1 cellular context compared by ENCODE assay signal in genomic region chr19:6424939-6425731, GRCh38.
TF ChIP-seq lines count a peak whose summit lies in the region.

No MANE protein-coding gene starts in this region.

TF ChIP-seq in GM12878, 131 proteins besides CTCF, POLR2A, EP300 and RAD21 (continued from another document and continues in another):
- TF ChIP-seq NRF1 (conservative IDR thresholded peaks at IDR 0.05; ENCODE audit: low read depth, low read length) (no peak; the same call in 1 of the 2 replicates), HDGF (IDR thresholded peaks at IDR 0.05) (peak; percentile 91), BHLHE40 (IDR thresholded peaks at IDR 0.05; ENCODE audit: borderline replicate concordance in 1 of 2, low read depth in 2 of 2, low read length in 1 of 2) (peak; percentile 65 to 81), FOXM1 (IDR thresholded peaks at IDR 0.05; ENCODE audit: low read depth, low read length) (no peak; the same call in 1 of the 2 replicates), HDAC2 (IDR thresholded peaks at IDR 0.05) (0 out of 2 replicates have a peak, but pooled peaks have one; percentile 63), ASH2L (IDR thresholded peaks at IDR 0.05; ENCODE audit: borderline replicate concordance, low read depth) (no peak), HCFC1 (IDR thresholded peaks at IDR 0.05; ENCODE audit: low read length) (peak; percentile 24; the same call in 1 of the 2 replicates), SIX5 (IDR thresholded peaks at IDR 0.05; ENCODE audit: low read depth, low read length, severe bottlenecking) (peak; percentile 34), NFXL1 (IDR thresholded peaks at IDR 0.05; ENCODE audit: borderline replicate concordance) (no peak), KDM1A (IDR thresholded peaks at IDR 0.05; ENCODE audit: borderline replicate concordance) (no peak), ZNF207 (IDR thresholded peaks at IDR 0.05; ENCODE audit: borderline replicate concordance) (no peak; the same call in none of the 2 replicates), ZBTB40 (IDR thresholded peaks at IDR 0.05; ENCODE audit: borderline replicate concordance) (peak; percentile 71; the same call in 1 of the 2 replicates), TAF1 (IDR thresholded peaks at IDR 0.05; ENCODE audit: borderline replicate concordance, low read depth, low read length) (peak; percentile 30; the same call in 1 of the 2 replicates), PAX5 (IDR thresholded peaks at IDR 0.05; ENCODE audit: borderline replicate concordance, low read depth, low read length) (no peak), SMARCA5 (IDR thresholded peaks at IDR 0.05) (no peak), WRNIP1 (IDR thresholded peaks at IDR 0.05; ENCODE audit: borderline replicate concordance, low read depth, low read length) (no peak), LARP7 (IDR thresholded peaks at IDR 0.05) (no peak), SUPT20H (IDR thresholded peaks at IDR 0.05; ENCODE audit: borderline replicate concordance, control insufficient read depth, low read depth, low read length) (no peak), NR2C2 (IDR thresholded peaks at IDR 0.05; ENCODE audit: borderline replicate concordance, control insufficient read depth, insufficient read length, low read depth) (no peak), ZZZ3 (IDR thresholded peaks at IDR 0.05; ENCODE audit: control insufficient read depth, insufficient read length, low read depth) (no peak), PBX3 (IDR thresholded peaks at IDR 0.05; ENCODE audit: insufficient replicate concordance, low read depth, low read length) (peak; percentile 94), CHD2 (IDR thresholded peaks at IDR 0.05; ENCODE audit: borderline replicate concordance, low read depth, low read length) (peak; percentile 97), ATF7 (IDR thresholded peaks at IDR 0.05; ENCODE audit: low read depth) (peak; percentile 91), NFYA (IDR thresholded peaks at IDR 0.05; ENCODE audit: borderline replicate concordance, low read depth, low read length) (peak; percentile 94), TCF7 (IDR thresholded peaks at IDR 0.05; ENCODE audit: borderline replicate concordance) (no peak), EGR1 (IDR thresholded peaks at IDR 0.05; ENCODE audit: borderline replicate concordance in 1 of 2, low read depth in 2 of 2, low read length in 2 of 2) (peak in 1 of 2 experiments; percentile 80; a peak in 2 of 3 replicates), MTA2 (IDR thresholded peaks at IDR 0.05; ENCODE audit: low read depth) (no peak; the same call in none of the 2 replicates), GABPA (IDR thresholded peaks at IDR 0.05; ENCODE audit: low read depth) (peak; percentile 81), NBN (IDR thresholded peaks at IDR 0.05) (peak; percentile 3; the same call in 1 of the 2 replicates), RB1 (IDR thresholded peaks at IDR 0.05; ENCODE audit: borderline replicate concordance) (no peak; the same call in 1 of the 2 replicates), IKZF2 (IDR thresholded peaks at IDR 0.05) (peak in 1 of 2 experiments; percentile 75; a peak in 2 of 4 replicates), BRCA1 (IDR thresholded peaks at IDR 0.05; ENCODE audit: low read depth, low read length) (peak; percentile 39; the same call in 1 of the 2 replicates), STAT3 (IDR thresholded peaks at IDR 0.05; ENCODE audit: low read depth, low read length) (no peak), ZNF274 (IDR thresholded peaks at IDR 0.05; ENCODE audit: insufficient read depth, insufficient read length) (no peak), SP1 (IDR thresholded peaks at IDR 0.05; ENCODE audit: low read depth, low read length) (peak; percentile 96), BACH1 (IDR thresholded peaks at IDR 0.05; ENCODE audit: borderline replicate concordance) (no peak), SMC3 (IDR thresholded peaks at IDR 0.05; ENCODE audit: borderline replicate concordance, low read length) (no peak), FOXK2 (IDR thresholded peaks at IDR 0.05) (no peak; the same call in 1 of the 2 replicates), SREBF2 (IDR thresholded peaks at IDR 0.05; ENCODE audit: low read length) (no peak), ZBTB4 (CRISPR knock-in tag; IDR thresholded peaks at IDR 0.05) (no peak), SMAD5 (IDR thresholded peaks at IDR 0.05; ENCODE audit: low read depth) (no peak), MXI1 (IDR thresholded peaks at IDR 0.05; ENCODE audit: low read depth, low read length) (no peak; the same call in 1 of the 2 replicates), RCOR1 (conservative IDR thresholded peaks at IDR 0.05; ENCODE audit: low read depth, low read length) (no peak), SREBF1 (IDR thresholded peaks at IDR 0.05; ENCODE audit: low read length) (peak; percentile 64), ESRRA (IDR thresholded peaks at IDR 0.05; ENCODE audit: low read length) (peak; percentile 72; the same call in 1 of the 2 replicates)
- TF ChIP-seq, protein P1, sequence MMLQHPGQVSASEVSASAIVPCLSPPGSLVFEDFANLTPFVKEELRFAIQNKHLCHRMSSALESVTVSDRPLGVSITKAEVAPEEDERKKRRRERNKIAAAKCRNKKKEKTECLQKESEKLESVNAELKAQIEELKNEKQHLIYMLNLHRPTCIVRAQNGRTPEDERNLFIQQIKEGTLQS (IDR thresholded peaks at IDR 0.05; ENCODE audit: borderline replicate concordance, extremely low read depth, low read depth, low read length), result peak; percentile 42; the same call in 1 of the 2 replicates
- TF ChIP-seq, protein P2, sequence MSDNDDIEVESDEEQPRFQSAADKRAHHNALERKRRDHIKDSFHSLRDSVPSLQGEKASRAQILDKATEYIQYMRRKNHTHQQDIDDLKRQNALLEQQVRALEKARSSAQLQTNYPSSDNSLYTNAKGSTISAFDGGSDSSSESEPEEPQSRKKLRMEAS (IDR thresholded peaks at IDR 0.05; ENCODE audit: low read depth, low read length), result peak; percentile 82
- TF ChIP-seq, protein P3, sequence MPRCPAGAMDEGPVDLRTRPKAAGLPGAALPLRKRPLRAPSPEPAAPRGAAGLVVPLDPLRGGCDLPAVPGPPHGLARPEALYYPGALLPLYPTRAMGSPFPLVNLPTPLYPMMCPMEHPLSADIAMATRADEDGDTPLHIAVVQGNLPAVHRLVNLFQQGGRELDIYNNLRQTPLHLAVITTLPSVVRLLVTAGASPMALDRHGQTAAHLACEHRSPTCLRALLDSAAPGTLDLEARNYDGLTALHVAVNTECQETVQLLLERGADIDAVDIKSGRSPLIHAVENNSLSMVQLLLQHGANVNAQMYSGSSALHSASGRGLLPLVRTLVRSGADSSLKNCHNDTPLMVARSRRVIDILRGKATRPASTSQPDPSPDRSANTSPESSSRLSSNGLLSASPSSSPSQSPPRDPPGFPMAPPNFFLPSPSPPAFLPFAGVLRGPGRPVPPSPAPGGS (IDR thresholded peaks at IDR 0.05; ENCODE audit: borderline replicate concordance, insufficient read depth, low read depth, low read length, poor library complexity, severe bottlenecking), result no peak
- TF ChIP-seq, protein P4, sequence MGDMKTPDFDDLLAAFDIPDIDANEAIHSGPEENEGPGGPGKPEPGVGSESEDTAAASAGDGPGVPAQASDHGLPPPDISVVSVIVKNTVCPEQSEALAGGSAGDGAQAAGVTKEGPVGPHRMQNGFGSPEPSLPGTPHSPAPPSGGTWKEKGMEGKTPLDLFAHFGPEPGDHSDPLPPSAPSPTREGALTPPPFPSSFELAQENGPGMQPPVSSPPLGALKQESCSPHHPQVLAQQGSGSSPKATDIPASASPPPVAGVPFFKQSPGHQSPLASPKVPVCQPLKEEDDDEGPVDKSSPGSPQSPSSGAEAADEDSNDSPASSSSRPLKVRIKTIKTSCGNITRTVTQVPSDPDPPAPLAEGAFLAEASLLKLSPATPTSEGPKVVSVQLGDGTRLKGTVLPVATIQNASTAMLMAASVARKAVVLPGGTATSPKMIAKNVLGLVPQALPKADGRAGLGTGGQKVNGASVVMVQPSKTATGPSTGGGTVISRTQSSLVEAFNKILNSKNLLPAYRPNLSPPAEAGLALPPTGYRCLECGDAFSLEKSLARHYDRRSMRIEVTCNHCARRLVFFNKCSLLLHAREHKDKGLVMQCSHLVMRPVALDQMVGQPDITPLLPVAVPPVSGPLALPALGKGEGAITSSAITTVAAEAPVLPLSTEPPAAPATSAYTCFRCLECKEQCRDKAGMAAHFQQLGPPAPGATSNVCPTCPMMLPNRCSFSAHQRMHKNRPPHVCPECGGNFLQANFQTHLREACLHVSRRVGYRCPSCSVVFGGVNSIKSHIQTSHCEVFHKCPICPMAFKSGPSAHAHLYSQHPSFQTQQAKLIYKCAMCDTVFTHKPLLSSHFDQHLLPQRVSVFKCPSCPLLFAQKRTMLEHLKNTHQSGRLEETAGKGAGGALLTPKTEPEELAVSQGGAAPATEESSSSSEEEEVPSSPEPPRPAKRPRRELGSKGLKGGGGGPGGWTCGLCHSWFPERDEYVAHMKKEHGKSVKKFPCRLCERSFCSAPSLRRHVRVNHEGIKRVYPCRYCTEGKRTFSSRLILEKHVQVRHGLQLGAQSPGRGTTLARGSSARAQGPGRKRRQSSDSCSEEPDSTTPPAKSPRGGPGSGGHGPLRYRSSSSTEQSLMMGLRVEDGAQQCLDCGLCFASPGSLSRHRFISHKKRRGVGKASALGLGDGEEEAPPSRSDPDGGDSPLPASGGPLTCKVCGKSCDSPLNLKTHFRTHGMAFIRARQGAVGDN (IDR thresholded peaks at IDR 0.05), result peak; percentile 99
- TF ChIP-seq, protein P5, sequence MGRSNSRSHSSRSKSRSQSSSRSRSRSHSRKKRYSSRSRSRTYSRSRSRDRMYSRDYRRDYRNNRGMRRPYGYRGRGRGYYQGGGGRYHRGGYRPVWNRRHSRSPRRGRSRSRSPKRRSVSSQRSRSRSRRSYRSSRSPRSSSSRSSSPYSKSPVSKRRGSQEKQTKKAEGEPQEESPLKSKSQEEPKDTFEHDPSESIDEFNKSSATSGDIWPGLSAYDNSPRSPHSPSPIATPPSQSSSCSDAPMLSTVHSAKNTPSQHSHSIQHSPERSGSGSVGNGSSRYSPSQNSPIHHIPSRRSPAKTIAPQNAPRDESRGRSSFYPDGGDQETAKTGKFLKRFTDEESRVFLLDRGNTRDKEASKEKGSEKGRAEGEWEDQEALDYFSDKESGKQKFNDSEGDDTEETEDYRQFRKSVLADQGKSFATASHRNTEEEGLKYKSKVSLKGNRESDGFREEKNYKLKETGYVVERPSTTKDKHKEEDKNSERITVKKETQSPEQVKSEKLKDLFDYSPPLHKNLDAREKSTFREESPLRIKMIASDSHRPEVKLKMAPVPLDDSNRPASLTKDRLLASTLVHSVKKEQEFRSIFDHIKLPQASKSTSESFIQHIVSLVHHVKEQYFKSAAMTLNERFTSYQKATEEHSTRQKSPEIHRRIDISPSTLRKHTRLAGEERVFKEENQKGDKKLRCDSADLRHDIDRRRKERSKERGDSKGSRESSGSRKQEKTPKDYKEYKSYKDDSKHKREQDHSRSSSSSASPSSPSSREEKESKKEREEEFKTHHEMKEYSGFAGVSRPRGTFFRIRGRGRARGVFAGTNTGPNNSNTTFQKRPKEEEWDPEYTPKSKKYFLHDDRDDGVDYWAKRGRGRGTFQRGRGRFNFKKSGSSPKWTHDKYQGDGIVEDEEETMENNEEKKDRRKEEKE (IDR thresholded peaks at IDR 0.05), result no peak
